16 cellular contexts compared by ENCODE assay signal in genomic region chr19:47086280-47086679, GRCh38.
"Had no signal": no experiment of that assay in that cellular context is flagged by ENCODE, and none has a peak within 500 bp of the region (broad histone marks: within the 10 kb centered on the region; RNA-seq: fewer than 3 reads in every experiment).

No MANE protein-coding gene starts in this region.

- H3K9me3 ChIP-seq: body of pancreas, SJSA1 had no signal

- H3K27ac ChIP-seq: body of pancreas, hepatocyte, SJSA1 had no signal

- H3K4me1 ChIP-seq: body of pancreas, SJSA1 had no signal

- ATAC-seq: body of pancreas, right cardiac atrium had no signal

- H3K27ac Mint-ChIP-seq: type B pancreatic cell had no signal

- H3K4me3 Mint-ChIP-seq: T-helper 2 cell treated with Interferon-gamma antibody and Interleukin-4, amounts not matched to agents 5 μg/mL and 100 μg/mL, for 36 hours; type B pancreatic cell had no signal

- DNase-seq: activated CD4-positive, CD25-positive, alpha-beta regulatory T cell treated with anti-CD3 and anti-CD28 coated beads, Interleukin-2, amount 50 U/mL, for 72 hours; activated gamma-delta T cell; amniotic stem cell; body of pancreas; central memory CD4-positive, alpha-beta T cell; erythroblast; midbrain; nucleus accumbens; stimulated activated naive CD4-positive, alpha-beta T cell treated with Interleukin-2 at 50 U/mL for 16 hours; SW 1271 had no signal

- H3K4me3 ChIP-seq: body of pancreas, hepatocyte, SJSA1, smooth muscle cell had no signal

- H3K27me3 ChIP-seq: body of pancreas, hepatocyte, SJSA1 had no signal

- H3K9me3 Mint-ChIP-seq: T-helper 2 cell treated with Interferon-gamma antibody and Interleukin-4, amounts not matched to agents 5 μg/mL and 100 μg/mL, for 36 hours; type B pancreatic cell had no signal

- H3K27me3 Mint-ChIP-seq: type B pancreatic cell had no signal

- H3K4me2 ChIP-seq: hepatocyte, smooth muscle cell had no signal
